Comparison of ENCODE assay signal across 19 cellular contexts in the genomic region with DNA sequence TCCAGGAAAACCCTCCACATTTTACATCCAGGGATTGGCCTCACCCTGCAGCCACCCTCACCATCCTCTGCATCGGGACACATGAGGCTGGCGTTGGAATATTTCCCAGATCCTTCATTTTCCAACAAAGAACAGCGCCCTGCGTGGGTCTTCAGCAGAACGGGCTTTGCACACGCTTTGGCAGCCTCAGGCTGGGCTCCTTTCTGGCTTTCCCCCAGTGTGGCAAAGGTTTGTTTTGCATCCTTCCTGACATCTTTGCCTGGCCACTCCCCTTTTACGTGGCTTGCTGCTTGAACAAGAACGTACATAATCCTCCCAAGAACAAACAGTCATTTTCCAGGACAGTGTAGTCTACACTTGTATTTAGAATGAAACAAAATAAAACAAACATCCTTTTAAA. TPM values are rescaled to one million over a fixed set of nuclear protein-coding genes. Genes with fewer than 3 reads are reported as not detected.
DNase-seq lines count a peak whose midpoint lies in the region; ATAC-seq and TF ChIP-seq lines count a peak whose summit lies in the region.
"Had no signal": no experiment of that assay in that cellular context is flagged by ENCODE, and none has a peak within 500 bp of the region (broad histone marks: within the 10 kb centered on the region; RNA-seq: fewer than 3 reads in every experiment).

No MANE protein-coding gene starts in this region.

- H2BK120ac ChIP-seq in mesenchymal stem cell (ENCODE audit: low read depth, low read length) = peak overlapping the region; percentile 77

- H3K9ac ChIP-seq in MM.1S (ENCODE audit: low read length) (no peak overlapping the region), mesenchymal stem cell (ENCODE audit: low read length) (no peak overlapping the region)
- H3K9ac ChIP-seq: neural progenitor cell had no signal

- no peak overlapping the region for H2AFZ ChIP-seq in MM.1S (ENCODE audit: low read length)
- H2AFZ ChIP-seq in mesenchymal stem cell (ENCODE audit: low read depth, low read length) = no peak overlapping the region
- H2AFZ ChIP-seq: neural progenitor cell had no signal

- no peak for DNase-seq in MM.1S
- DNase-seq in mesenchymal stem cell = peak; percentile 45
- DNase-seq in A172 (ENCODE audit: low spot score) = no peak
- DNase-seq in NCI-H1436 treated with DMSO at 0.1 percent for 48 hours (lab: John Stamatoyannopoulos, UW) = no peak
- DNase-seq: activated gamma-delta T cell; Calu3; colonic mucosa; NCI-H1694; NCI-H2227 treated with DMSO at 0.1 percent for 48 hours; stimulated activated CD4-positive, alpha-beta T cell treated with anti-CD3 and anti-CD28 coated beads, Interleukin-15, amount 100 ng/mL, for 24 hours; stimulated activated naive CD4-positive, alpha-beta T cell had no signal

- H3F3A ChIP-seq in MM.1S (ENCODE audit: insufficient read depth, low read length) = peaks cover 18% of the 10 kb centered on the region

- no peaks in the 10 kb centered on the region for H3K27me3 ChIP-seq in MM.1S (replicated peaks; ENCODE audit: insufficient read depth, low read length)
- H3K27me3 ChIP-seq in mesenchymal stem cell (ENCODE audit: control insufficient read depth in 1 of 2, insufficient read depth in 1 of 2, low read length in 2 of 2) = peaks cover 23 to 33% of the 10 kb centered on the region in 2 experiments
- H3K27me3 ChIP-seq: ascending aorta, colonic mucosa, neural progenitor cell, right atrium auricular region had no signal

- no peaks in the 10 kb centered on the region for H3K36me3 ChIP-seq in MM.1S (replicated peaks; ENCODE audit: insufficient read depth, low read length)
- no peaks in the 10 kb centered on the region for H3K36me3 ChIP-seq in mesenchymal stem cell (ENCODE audit: control insufficient read depth in 1 of 2, insufficient read depth in 2 of 2, low read depth in 1 of 2, low read length in 2 of 2)
- H3K36me3 ChIP-seq: ascending aorta, colonic mucosa, neural progenitor cell, right atrium auricular region had no signal

- ATAC-seq in GM19467 (IDR thresholded peaks at IDR 0.05; ENCODE audit: unreplicated experiment) = no peak
- ATAC-seq: GM12878 had no signal

- H3K14ac ChIP-seq in mesenchymal stem cell (ENCODE audit: low read length in 2 of 2) = no peak overlapping the region

- TF ChIP-seq CTCF in MM.1S (IDR thresholded peaks at IDR 0.05; ENCODE audit: low read length) (no peak), brain (conservative IDR thresholded peaks at IDR 0.05) (no peak)

- no peak overlapping the region for H2AK5ac ChIP-seq in mesenchymal stem cell (ENCODE audit: low read length, severe bottlenecking)

- H3K9me2 ChIP-seq in MM.1S (replicated peaks; ENCODE audit: insufficient read depth, low read length) = no peaks in the 10 kb centered on the region

- peaks cover 0 to 6% (median 2%) of the 10 kb centered on the region in 5 experiments for H3K9me3 Mint-ChIP-seq in brain

- H3K4ac ChIP-seq in mesenchymal stem cell (ENCODE audit: low read depth in 1 of 2, low read length in 2 of 2) = no peak overlapping the region

- peak overlapping the region in 3 of 5 experiments; percentile 64 to 87 (median 87) for H3K27ac Mint-ChIP-seq in brain
- H3K27ac Mint-ChIP-seq: B cell had no signal

- no peaks in the 10 kb centered on the region for H4K20me1 ChIP-seq in MM.1S (ENCODE audit: insufficient read depth, low read length)

- H3K4me2 ChIP-seq in MM.1S (ENCODE audit: low read depth, low read length) = no peak overlapping the region
- no peak overlapping the region for H3K4me2 ChIP-seq in mesenchymal stem cell (ENCODE audit: low read length, poor library complexity, severe bottlenecking)
- H3K4me2 ChIP-seq: neural progenitor cell had no signal

- H3K27me3 Mint-ChIP-seq in brain = no peaks in the 10 kb centered on the region

- peak overlapping the region; percentile 24; the same call in 1 of the 2 replicates for H3K27ac ChIP-seq in MM.1S (ENCODE audit: low read length)
- no peak overlapping the region for H3K27ac ChIP-seq in mesenchymal stem cell (ENCODE audit: low read length, poor library complexity, severe bottlenecking)
- peak overlapping the region; percentile 84 for H3K27ac ChIP-seq in temporal lobe (ENCODE audit: low read depth, low read length)
- H3K27ac ChIP-seq: ascending aorta, colonic mucosa, neural progenitor cell, right atrium auricular region had no signal

- H2BK15ac ChIP-seq in mesenchymal stem cell (ENCODE audit: low read depth, poor library complexity, severe bottlenecking) = peak overlapping the region; percentile 7

- no peak overlapping the region for H2BK5ac ChIP-seq in mesenchymal stem cell (ENCODE audit: low read depth, low read length, poor library complexity, severe bottlenecking)

- no peak overlapping the region for H3K4me3 Mint-ChIP-seq in brain
- H3K4me3 Mint-ChIP-seq: B cell, neural progenitor cell had no signal

- no peak overlapping the region for H4K8ac ChIP-seq in mesenchymal stem cell (ENCODE audit: low read length)

- H4K91ac ChIP-seq in mesenchymal stem cell (ENCODE audit: low read length) = peak overlapping the region; percentile 15

- WGBS in mesenchymal stem cell = 87% methylated on average over 8 of the region's 8 CpGs

- H3K4me1 ChIP-seq in MM.1S (ENCODE audit: low read length) = peaks cover 32% of the 10 kb centered on the region
- peaks cover 3% of the 10 kb centered on the region for H3K4me1 ChIP-seq in mesenchymal stem cell (ENCODE audit: control insufficient read depth, insufficient read depth, low read depth, low read length)
- H3K4me1 ChIP-seq: ascending aorta, colonic mucosa, right atrium auricular region had no signal

- H3K36me3 Mint-ChIP-seq in brain = no peaks in the 10 kb centered on the region

- H3K23ac ChIP-seq in mesenchymal stem cell (ENCODE audit: low read length in 2 of 2) = peak overlapping the region in 1 of 2 experiments; percentile 23

- no peaks in the 10 kb centered on the region for H3K79me1 ChIP-seq in mesenchymal stem cell (replicated peaks; ENCODE audit: low read length, poor library complexity, severe bottlenecking)

- H3K4me1 Mint-ChIP-seq in brain = peaks cover 21% of the 10 kb centered on the region
- H3K4me1 Mint-ChIP-seq: B cell had no signal

- H3K18ac ChIP-seq in mesenchymal stem cell (ENCODE audit: low read depth in 1 of 2, low read length in 2 of 2) = no peak overlapping the region

- H3K79me2 ChIP-seq in MM.1S (ENCODE audit: low read length) = no peaks in the 10 kb centered on the region

- no peak overlapping the region for H2BK12ac ChIP-seq in mesenchymal stem cell (ENCODE audit: low read length in 2 of 2)

- H3K4me3 ChIP-seq in MM.1S (ENCODE audit: low read length) (no peak overlapping the region), mesenchymal stem cell (ENCODE audit: insufficient read depth in 1 of 2, low read depth in 1 of 2, low read length in 2 of 2) (no peak overlapping the region)
- H3K4me3 ChIP-seq: ascending aorta, colonic mucosa, GM12878, neural progenitor cell, right atrium auricular region had no signal

- no peaks in the 10 kb centered on the region for H3K9me3 ChIP-seq in MM.1S (replicated peaks; ENCODE audit: insufficient read depth, low read length)
- peaks cover 3% of the 10 kb centered on the region for H3K9me3 ChIP-seq in mesenchymal stem cell (ENCODE audit: control insufficient read depth, low read length)
- H3K9me3 ChIP-seq: ascending aorta, colonic mucosa, right atrium auricular region had no signal

RNA-seq across cellular contexts. Expression of gene GREB1, which starts 25.6 kb away (rescaled TPM):
- 11.3 TPM for polyA plus RNA-seq in brain (ENCODE audit: insufficient read depth, low read depth, low replicate concordance)
- polyA plus RNA-seq in mesenchymal stem cell (2013, experiment 1 of 2) = 1.9 TPM
- 1.9 TPM for polyA plus RNA-seq in mesenchymal stem cell (2013, experiment 2 of 2)
- 3.0 TPM for total RNA-seq in temporal lobe
- total RNA-seq in A172 (2014; rRNA removed; shearing (Covaris generic)) = 2.8 and 3.4 TPM in 2 replicates

RNA-seq across cellular contexts. Expression of gene E2F6, which starts 42.3 kb away (rescaled TPM):
- polyA plus RNA-seq in brain (ENCODE audit: insufficient read depth, low read depth, low replicate concordance) = 14.9 TPM
- polyA plus RNA-seq in mesenchymal stem cell (2013, experiment 1 of 2) = 11.7 TPM
- 12.0 TPM for polyA plus RNA-seq in mesenchymal stem cell (2013, experiment 2 of 2)
- total RNA-seq in temporal lobe = 8.9 TPM
- total RNA-seq in A172 (2014; rRNA removed; shearing (Covaris generic)) = 31.2 and 38.8 TPM in 2 replicates
